15 cellular contexts compared by ENCODE assay signal in the genomic region with DNA sequence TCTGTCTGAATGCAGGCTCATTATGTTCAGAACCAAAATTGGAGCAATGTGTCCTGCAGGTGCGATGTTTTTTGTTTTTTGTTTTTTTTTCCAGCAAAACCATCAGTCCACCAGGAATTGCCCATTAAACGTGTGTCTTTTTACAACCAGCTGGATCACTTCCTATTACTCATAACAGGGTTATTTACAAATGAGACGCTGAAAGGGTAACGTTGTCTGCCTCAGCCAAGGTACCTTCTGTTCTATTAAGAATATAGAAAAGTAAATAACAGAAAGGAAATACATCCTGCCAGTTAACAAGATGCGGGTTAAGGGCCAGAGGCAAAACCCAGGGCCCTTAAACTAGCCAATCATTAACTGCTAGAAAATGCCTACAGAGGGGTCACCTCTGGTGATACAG.
DNase-seq lines count a peak whose midpoint lies in the region; ATAC-seq, FAIRE-seq and TF ChIP-seq lines count a peak whose summit lies in the region.
"Had no signal": no experiment of that assay in that cellular context is flagged by ENCODE, and none has a peak within 500 bp of the region (broad histone marks: within the 10 kb centered on the region; RNA-seq: fewer than 3 reads in every experiment).

No MANE protein-coding gene starts in this region.

- POLR2A ChIA-PET in endothelial cell of umbilical vein (lab: Charles Lee), result no interaction called here

- H3K27ac ChIP-seq in endothelial cell of umbilical vein (ENCODE audit: insufficient read depth, low read depth, low read length) (peak overlapping the region; percentile 92), osteoblast (ENCODE audit: low read depth, low read length) (no peak overlapping the region)
- H3K27ac ChIP-seq: adrenal gland, neural progenitor cell, spleen, suprapubic skin had no signal

- no peak for TF ChIP-seq POLR2A in endothelial cell of umbilical vein (IDR thresholded peaks at IDR 0.05; ENCODE audit: low read depth, low read length)

- peak; percentile 80 for FAIRE-seq in endothelial cell of umbilical vein (lab: Jason Lieb, UNC)

- ATAC-seq in GM21526 (IDR thresholded peaks at IDR 0.05; ENCODE audit: low FRiP score, unreplicated experiment), result no peak
- no peak for ATAC-seq in GM18867 (IDR thresholded peaks at IDR 0.05; ENCODE audit: unreplicated experiment)
- ATAC-seq: CD8-positive, alpha-beta T cell had no signal

- CTCF ChIA-PET in endothelial cell of umbilical vein (lab: Charles Lee), result interaction anchor here (1.2 to 1.7 kb wide), 2 partner anchors 16 to 328 kb away, joined by 6 read pairs; no protein-coding TSS in a partner anchor

- H2AFZ ChIP-seq in endothelial cell of umbilical vein (ENCODE audit: low read depth, low read length) (peak overlapping the region; percentile 65), osteoblast (ENCODE audit: low read length) (peak overlapping the region; percentile 77)
- H2AFZ ChIP-seq: neural progenitor cell had no signal

- no peak overlapping the region for H3K9ac ChIP-seq in endothelial cell of umbilical vein (replicated peaks; ENCODE audit: extremely low read depth, insufficient read depth, low read length)
- H3K9ac ChIP-seq: neural progenitor cell had no signal

- dilution Hi-C loops in endothelial cell of umbilical vein (cut with MboI; ENCODE audit: extremely low pct_ligation_motif_present, low sequenced_read_pairs), result no loop called here

- H3K36me3 ChIP-seq in endothelial cell of umbilical vein (ENCODE audit: control insufficient read depth in 2 of 2, extremely low read depth in 1 of 2, insufficient read depth in 2 of 2, low read length in 2 of 2) (no peaks in the 10 kb centered on the region), osteoblast (ENCODE audit: insufficient read depth, low read length) (no peaks in the 10 kb centered on the region), BE2C (no peaks in the 10 kb centered on the region)
- H3K36me3 ChIP-seq: adrenal gland, neural progenitor cell, spleen, suprapubic skin had no signal

- no TSS peak for BruUV-seq in endothelial cell of umbilical vein (replicated peaks; lab: Mats Ljungman, UMichigan)

- H3K9me3 ChIP-seq in endothelial cell of umbilical vein (replicated peaks; ENCODE audit: control insufficient read depth, insufficient read depth, low read length) (no peaks in the 10 kb centered on the region), osteoblast (ENCODE audit: low read depth, low read length) (no peaks in the 10 kb centered on the region), BE2C (no peaks in the 10 kb centered on the region)
- H3K9me3 ChIP-seq: adrenal gland, spleen, suprapubic skin had no signal

- H4K20me1 ChIP-seq in endothelial cell of umbilical vein (replicated peaks; ENCODE audit: control insufficient read depth, extremely low read depth, insufficient read depth, low read length), result no peaks in the 10 kb centered on the region
- no peaks in the 10 kb centered on the region for H4K20me1 ChIP-seq in osteoblast (ENCODE audit: insufficient read depth, low read length)

- peak overlapping the region; percentile 43 for H3K4me2 ChIP-seq in endothelial cell of umbilical vein (ENCODE audit: insufficient read depth, low read length)
- H3K4me2 ChIP-seq in osteoblast (ENCODE audit: insufficient read depth, low read length), result peak overlapping the region; percentile 68
- H3K4me2 ChIP-seq: neural progenitor cell had no signal

- H3K9me1 ChIP-seq in endothelial cell of umbilical vein (replicated peaks; ENCODE audit: control insufficient read depth, extremely low read depth, insufficient read depth, low read length), result no peaks in the 10 kb centered on the region

- H3K27me3 ChIP-seq in endothelial cell of umbilical vein (ENCODE audit: control insufficient read depth in 2 of 2, insufficient read depth in 2 of 2, low read length in 2 of 2) (no peaks in the 10 kb centered on the region), osteoblast (ENCODE audit: insufficient read depth, low read length) (no peaks in the 10 kb centered on the region), BE2C (no peaks in the 10 kb centered on the region)
- H3K27me3 ChIP-seq: adrenal gland, neural progenitor cell, spleen, suprapubic skin had no signal

- intact Hi-C loops in endothelial cell of umbilical vein (cut with micrococcal nuclease), result loop anchor here (1.0 to 5.0 kb wide), 5 partner anchors 16 to 291 kb away; no protein-coding TSS in a partner anchor

- H3K79me2 ChIP-seq in endothelial cell of umbilical vein (ENCODE audit: control insufficient read depth, insufficient read depth, low read length) (no peaks in the 10 kb centered on the region), osteoblast (ENCODE audit: insufficient read depth, low read length) (no peaks in the 10 kb centered on the region)

- H3K4me3 ChIP-seq in endothelial cell of umbilical vein (replicated peaks in 1 of 3; ENCODE audit: insufficient read depth in 1 of 3, low read depth in 1 of 3, low read length in 3 of 3) (peak overlapping the region in 1 of 3 experiments; percentile 3), osteoblast (ENCODE audit: insufficient read depth, low read length) (peak overlapping the region; percentile 33), BE2C (ENCODE audit: low read depth, low read length) (no peak overlapping the region)
- H3K4me3 ChIP-seq: adrenal gland, neural progenitor cell, spleen, suprapubic skin had no signal

- DNase-seq in ELR (ENCODE audit: low read depth) (peak; percentile 81), NCI-H69 (lab: John Stamatoyannopoulos, UW) (peak; percentile 4), endothelial cell of umbilical vein (ENCODE audit: low read depth, low spot score) (peak; percentile 86), osteoblast (ENCODE audit: insufficient read length, low spot score, missing footprints) (no peak), BE2C (no peak), hepatic stellate cell (ENCODE audit: low spot score) (no peak)
- DNase-seq: activated T-cell treated with anti-CD3 and anti-CD28 coated beads, Interleukin-2, amount 50 U/mL, for 1 hour; adrenal gland; CD8-positive, alpha-beta T cell; glutamatergic neuron; spleen had no signal

- H3K4me1 ChIP-seq in endothelial cell of umbilical vein (ENCODE audit: control insufficient read depth, extremely low read depth, insufficient read depth, low read length) (peaks cover 19% of the 10 kb centered on the region), osteoblast (ENCODE audit: insufficient read depth, low read length) (peaks cover 14% of the 10 kb centered on the region), BE2C (no peaks in the 10 kb centered on the region; the same call in 1 of the 2 replicates)
- H3K4me1 ChIP-seq: adrenal gland, neural progenitor cell, spleen, suprapubic skin had no signal

- TF ChIP-seq CTCF in endothelial cell of umbilical vein (IDR thresholded peaks at IDR 0.05; ENCODE audit: extremely low read depth in 1 of 2, insufficient read depth in 1 of 2, low read depth in 1 of 2, low read length in 2 of 2), result no peak
- no peak for TF ChIP-seq CTCF in osteoblast (IDR thresholded peaks at IDR 0.05; ENCODE audit: extremely low read depth, low read depth, low read length)
- TF ChIP-seq CTCF in BE2C (IDR thresholded peaks at IDR 0.05; ENCODE audit: low read depth, low read length), result no peak

TF ChIP-seq in endothelial cell of umbilical vein, 7 proteins besides CTCF, POLR2A, EP300 and RAD21:
- TF ChIP-seq EZH2 (IDR thresholded peaks at IDR 0.05; ENCODE audit: borderline replicate concordance, low read depth, low read length, severe bottlenecking), result no peak
- TF ChIP-seq FOS (IDR thresholded peaks at IDR 0.05; ENCODE audit: borderline replicate concordance, insufficient read depth, low read length), result peak; percentile 89
- TF ChIP-seq, protein P1, sequence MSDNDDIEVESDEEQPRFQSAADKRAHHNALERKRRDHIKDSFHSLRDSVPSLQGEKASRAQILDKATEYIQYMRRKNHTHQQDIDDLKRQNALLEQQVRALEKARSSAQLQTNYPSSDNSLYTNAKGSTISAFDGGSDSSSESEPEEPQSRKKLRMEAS (IDR thresholded peaks at IDR 0.05; ENCODE audit: insufficient read depth, insufficient read length), result no peak
- peak; percentile 55 for TF ChIP-seq GATA2 (IDR thresholded peaks at IDR 0.05; ENCODE audit: insufficient read depth, insufficient read length, low read depth, low read length)
- TF ChIP-seq JUN (IDR thresholded peaks at IDR 0.05; ENCODE audit: borderline replicate concordance, insufficient read depth, insufficient read length, low read depth), result peak; percentile 78
- peak; percentile 52 for TF ChIP-seq POLR2AphosphoS5 (IDR thresholded peaks at IDR 0.05; ENCODE audit: insufficient read depth, low read depth, low read length)
- TF ChIP-seq MYC (IDR thresholded peaks at IDR 0.05; ENCODE audit: low read depth, low read length), result no peak

Comparison
In these comparisons a context has a peak if more than half of its experiments do, and no peak if none do; other contexts are left out.
1. DNase-seq: peak in ELR (single experiment), NCI-H69 (single experiment) and endothelial cell of umbilical vein (single experiment); none in osteoblast (single experiment), BE2C (single experiment) and hepatic stellate cell (single experiment).